ENCODE assay signal across 9 cellular contexts in the genomic region with DNA sequence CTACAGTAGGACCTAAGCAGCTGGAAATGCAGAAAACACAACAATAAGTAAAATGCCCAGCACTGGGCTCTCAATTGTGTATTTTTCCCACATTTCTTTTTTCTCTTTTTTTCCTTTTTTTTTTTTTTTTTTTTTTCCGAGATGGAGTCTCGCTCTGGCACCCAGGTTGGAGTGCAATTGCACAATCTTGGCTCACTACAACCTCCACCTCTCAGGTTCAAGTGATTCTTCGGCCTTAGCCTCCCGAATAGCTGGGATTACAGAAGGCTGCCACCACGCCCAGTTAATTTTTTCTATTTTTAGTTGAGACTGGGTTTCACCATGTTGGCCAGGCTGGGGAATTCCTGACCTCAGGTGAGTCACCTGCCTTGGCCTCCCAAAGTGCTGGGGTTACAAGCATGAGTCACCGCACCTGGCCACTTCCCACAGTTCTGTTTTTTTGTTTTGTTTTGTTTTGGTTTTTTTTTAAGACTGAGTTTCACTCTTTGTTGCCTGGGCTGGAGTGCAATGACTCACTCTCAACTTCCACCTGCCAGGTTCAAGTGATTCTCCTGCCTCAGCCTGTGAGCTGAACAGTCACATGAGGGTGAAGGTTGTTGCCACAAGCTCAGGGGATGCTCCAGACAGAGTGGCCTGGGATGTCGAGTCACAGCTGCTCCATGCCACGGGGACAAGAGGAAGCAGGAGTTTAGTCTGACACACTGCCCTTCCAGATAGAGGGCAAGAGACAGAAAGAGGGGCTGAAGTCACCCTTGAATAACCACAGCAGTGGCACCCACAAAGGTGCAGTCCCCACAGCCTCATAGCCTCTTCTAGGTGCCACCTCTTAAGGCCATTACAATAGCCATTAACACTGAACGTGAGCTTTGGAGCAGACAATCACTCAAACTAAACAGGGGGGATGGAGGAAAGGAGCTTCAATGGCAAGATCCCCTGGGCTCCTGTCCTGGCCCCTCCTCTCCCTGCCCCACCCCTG. TPM values are rescaled to one million over a fixed set of nuclear protein-coding genes. Genes with fewer than 3 reads are reported as not detected.
DNase-seq lines count a peak whose midpoint lies in the region; ATAC-seq, FAIRE-seq and TF ChIP-seq lines count a peak whose summit lies in the region.
"Not testable (repeated sequence)": the region's sequence is repeated elsewhere in the genome, so short reads cannot be mapped to it uniquely, and the experiment has no call there.
"Had no signal": no experiment of that assay in that cellular context is flagged by ENCODE, and none has a peak within 500 bp of the region (broad histone marks: within the 10 kb centered on the region; RNA-seq: fewer than 3 reads in every experiment).

No MANE protein-coding gene starts in this region.

- FAIRE-seq in keratinocyte (lab: Jason Lieb, UNC) = peak; percentile 92

- not testable (repeated sequence) for H3K4me2 ChIP-seq in keratinocyte (ENCODE audit: control insufficient read depth, extremely low read depth, insufficient read depth, low read depth, low read length)

- not testable (repeated sequence) for H3K27me3 ChIP-seq in CD8-positive, alpha-beta memory T cell (ENCODE audit: insufficient read depth, low read length, poor library complexity, severe bottlenecking); keratinocyte (ENCODE audit: control insufficient read depth, extremely low read depth, insufficient read depth, low read length)

- H3K4me1 ChIP-seq in CD8-positive, alpha-beta memory T cell (ENCODE audit: insufficient read depth, low read length) = peaks cover 31% of the 10 kb centered on the region
- peaks cover 22% of the 10 kb centered on the region for H3K4me1 ChIP-seq in keratinocyte (ENCODE audit: control insufficient read depth, extremely low read depth, insufficient read depth, low read length)

- H3K27me3 Mint-ChIP-seq in CD8-positive, alpha-beta memory T cell = not testable (repeated sequence)

- TF ChIP-seq CTCF in keratinocyte (optimal IDR thresholded peaks at IDR 0.05 in 1 of 3, IDR thresholded peaks at IDR 0.05 in 1 of 3, conservative IDR thresholded peaks at IDR 0.05 in 1 of 3; ENCODE audit: extremely low read depth in 1 of 3, insufficient read depth in 2 of 3, low read length in 3 of 3) = not testable (repeated sequence)

- ATAC-seq in GM19397 (IDR thresholded peaks at IDR 0.05; ENCODE audit: unreplicated experiment) = peak; percentile 70
- ATAC-seq in HG03039 (IDR thresholded peaks at IDR 0.05; ENCODE audit: unreplicated experiment) = peak; percentile 52

- H3K9me1 ChIP-seq in keratinocyte (ENCODE audit: control insufficient read depth, extremely low read depth, insufficient read depth, low read length) = not testable (repeated sequence)

- peak overlapping the region in 6 of 7 donors; percentile 46 to 84 (median 59) for H3K4me3 Mint-ChIP-seq in CD8-positive, alpha-beta memory T cell

- not testable (repeated sequence) for H3K27ac ChIP-seq in CD8-positive, alpha-beta memory T cell (ENCODE audit: low read depth, low read length)
- H3K27ac ChIP-seq in keratinocyte (ENCODE audit: control insufficient read depth, insufficient read depth, low read length) = peak overlapping the region; percentile 86

- H3K36me3 ChIP-seq in CD8-positive, alpha-beta memory T cell (ENCODE audit: insufficient read depth, low read length); keratinocyte (ENCODE audit: control insufficient read depth in 2 of 2, extremely low read depth in 1 of 2, insufficient read depth in 2 of 2, low read length in 2 of 2): not testable (repeated sequence)

- POLR2A ChIA-PET in CD8-positive, alpha-beta memory T cell (lab: Charles Lee) = interaction anchor here (0.6 to 1.1 kb wide), 6 partner anchors 10 to 1339 kb away, joined by 3 to 8 read pairs (median 5); a partner anchor contains a TSS

- peak overlapping the region; percentile 81 to 97 (median 90) for H3K27ac Mint-ChIP-seq in CD8-positive, alpha-beta memory T cell

- dilution Hi-C loops in keratinocyte (cut with MboI; ENCODE audit: extremely low pct_ligation_motif_present, low sequenced_read_pairs) = not testable (repeated sequence)

- H4K20me1 ChIP-seq in keratinocyte (ENCODE audit: control insufficient read depth, extremely low read depth, insufficient read depth, low read length) = not testable (repeated sequence)

- not testable (repeated sequence) for H3K4me3 ChIP-seq in CD8-positive, alpha-beta memory T cell (ENCODE audit: low read length); keratinocyte (ENCODE audit: control insufficient read depth in 2 of 3, extremely low read depth in 1 of 3, insufficient read depth in 2 of 3, low read depth in 1 of 3, low read length in 3 of 3)

- H3K9ac ChIP-seq in keratinocyte (ENCODE audit: control insufficient read depth, extremely low read depth, insufficient read depth, low read length) = peak overlapping the region; percentile 50

- H3K36me3 Mint-ChIP-seq in CD8-positive, alpha-beta memory T cell = not testable (repeated sequence)

- not testable (repeated sequence) for H3K79me2 ChIP-seq in keratinocyte (ENCODE audit: control insufficient read depth, insufficient read depth, low read length)

- DNase-seq in CD8-positive, alpha-beta memory T cell = peak; percentile 27 to 93 (median 59)
- DNase-seq in NCI-H1105 (lab: John Stamatoyannopoulos, UW) (peak; percentile 23), T1000 (lab: John Stamatoyannopoulos, UW) (peak; percentile 10), keratinocyte (ENCODE audit: low read depth, low spot score) (peak; percentile 77)
- peak in 3 of 4 experiments; percentile 14 to 54 (median 37) for DNase-seq in activated naive CD4-positive, alpha-beta T cell (lab: John Stamatoyannopoulos, UW)
- peak; percentile 34 to 69 (median 56) for DNase-seq in stimulated activated CD4-positive, alpha-beta T cell treated with anti-CD3 and anti-CD28 coated beads, TNF-alpha, amount 100 ng/mL, for 1 hour (ENCODE audit: low read depth in 3 of 3, low spot score in 1 of 3)

- not testable (repeated sequence) for H2AFZ ChIP-seq in keratinocyte (ENCODE audit: control insufficient read depth, low read length)

- H3K9me3 ChIP-seq in CD8-positive, alpha-beta memory T cell (ENCODE audit: low read length); keratinocyte (ENCODE audit: control insufficient read depth, low read depth, low read length): not testable (repeated sequence)

- not testable (repeated sequence) for H3K9me3 Mint-ChIP-seq in CD8-positive, alpha-beta memory T cell

- H3K4me1 Mint-ChIP-seq in CD8-positive, alpha-beta memory T cell = peaks cover 57 to 73% (median 63%) of the 10 kb centered on the region in 3 donors

- CTCF ChIA-PET in CD8-positive, alpha-beta memory T cell (lab: Charles Lee) = interaction anchor here (0.7 to 6.2 kb wide), 8 partner anchors 11 to 133 kb away, joined by 3 to 33 read pairs (median 4); a partner anchor contains a TSS

RNA-seq across cellular contexts. Expression of a gene that starts 2.9 kb away (rescaled TPM):
- 1 to 10 TPM; 6.7 to 7.3 TPM for total RNA-seq in CD8-positive, alpha-beta memory T cell
- 0.55 TPM for polyA plus RNA-seq in CD8-positive, alpha-beta memory T cell
- polyA plus RNA-seq in keratinocyte = 1.5 to 4.9 TPM (median 3.4 TPM) in 3 replicates
- polyA plus RNA-seq in keratinocyte (2011; ENCODE audit: low read depth) = 1.6 TPM
- 1.5 and 1.8 TPM in 2 replicates for polyA plus RNA-seq in keratinocyte (2011; cell fraction: cytosol; rRNA removed)
- 1.7 and 2.3 TPM in 2 replicates for polyA plus RNA-seq in keratinocyte (2011; cell fraction: nucleus; rRNA removed)
- polyA plus RNA-seq in keratinocyte (2012; ENCODE audit: low replicate concordance) = 1.7 and 4.8 TPM in 2 replicates
- 2.0 to 3.7 TPM (median 2.8 TPM) in 3 replicates for polyA minus RNA-seq in keratinocyte
- not detected for polyA minus RNA-seq in keratinocyte (2011; cell fraction: cytosol; rRNA and poly(A)+ RNA removed)
- 0.39 and 0.84 TPM in 2 replicates for polyA minus RNA-seq in keratinocyte (2011; cell fraction: nucleus; rRNA and poly(A)+ RNA removed)

RNA-seq across cellular contexts. Expression of a gene that starts 27.7 kb away (rescaled TPM):
- total RNA-seq in CD8-positive, alpha-beta memory T cell = not detected
- not detected for polyA plus RNA-seq in CD8-positive, alpha-beta memory T cell
- 0.48 to 0.50 TPM in 2 of 3 replicates, not detected in the other for polyA plus RNA-seq in keratinocyte
- polyA plus RNA-seq in keratinocyte (2011; ENCODE audit: low read depth) = 0.52 TPM
- polyA plus RNA-seq in keratinocyte (2011; cell fraction: cytosol; rRNA removed) = 0.10 and 0.43 TPM in 2 replicates
- polyA plus RNA-seq in keratinocyte (2011; cell fraction: nucleus; rRNA removed) = 0.81 and 1.2 TPM in 2 replicates
- 1.2 TPM in 1 of 2 replicates, not detected in the other for polyA plus RNA-seq in keratinocyte (2012; ENCODE audit: low replicate concordance)
- not detected in 3 replicates for polyA minus RNA-seq in keratinocyte
- not detected for polyA minus RNA-seq in keratinocyte (2011; cell fraction: cytosol; rRNA and poly(A)+ RNA removed)
- polyA minus RNA-seq in keratinocyte (2011; cell fraction: nucleus; rRNA and poly(A)+ RNA removed) = 0.42 TPM in 1 of 2 replicates, not detected in the other
- total RNA-seq: ascending aorta had no signal

RNA-seq across cellular contexts. Expression of a gene that starts 29.0 kb away (rescaled TPM):
- 100 to 1,000 TPM; 133 to 138 TPM for total RNA-seq in CD8-positive, alpha-beta memory T cell
- 255 TPM for polyA plus RNA-seq in CD8-positive, alpha-beta memory T cell
- polyA plus RNA-seq in keratinocyte = 25.6 to 54.9 TPM (median 34.7 TPM) in 3 replicates
- 14.9 TPM for polyA plus RNA-seq in keratinocyte (2011; ENCODE audit: low read depth)
- polyA plus RNA-seq in keratinocyte (2011; cell fraction: cytosol; rRNA removed) = 33.9 and 37.1 TPM in 2 replicates
- 28.1 and 30.6 TPM in 2 replicates for polyA plus RNA-seq in keratinocyte (2011; cell fraction: nucleus; rRNA removed)
- 45.9 and 93.0 TPM in 2 replicates for polyA plus RNA-seq in keratinocyte (2012; ENCODE audit: low replicate concordance)
- 41.9 to 47.8 TPM (median 42.0 TPM) in 3 replicates for polyA minus RNA-seq in keratinocyte
- 55.8 TPM for polyA minus RNA-seq in keratinocyte (2011; cell fraction: cytosol; rRNA and poly(A)+ RNA removed)
- polyA minus RNA-seq in keratinocyte (2011; cell fraction: nucleus; rRNA and poly(A)+ RNA removed) = 11.8 and 14.7 TPM in 2 replicates

RNA-seq across cellular contexts. Expression of a gene that starts 35.9 kb away (rescaled TPM):
- total RNA-seq in CD8-positive, alpha-beta memory T cell = 10 to 100 TPM; 40.8 to 41.3 TPM
- 20.1 TPM for polyA plus RNA-seq in CD8-positive, alpha-beta memory T cell
- polyA plus RNA-seq in keratinocyte = 0.13 to 0.31 TPM (median 0.24 TPM) in 3 replicates
- polyA plus RNA-seq in keratinocyte (2011; ENCODE audit: low read depth) = 0.25 TPM
- not detected in 2 replicates for polyA plus RNA-seq in keratinocyte (2011; cell fraction: cytosol; rRNA removed)
- 0.25 and 1.2 TPM in 2 replicates for polyA plus RNA-seq in keratinocyte (2011; cell fraction: nucleus; rRNA removed)
- polyA plus RNA-seq in keratinocyte (2012; ENCODE audit: low replicate concordance) = 0.33 and 0.42 TPM in 2 replicates
- 0.10 TPM in 1 of 3 replicates, not detected in the others for polyA minus RNA-seq in keratinocyte
- polyA minus RNA-seq in keratinocyte (2011; cell fraction: cytosol; rRNA and poly(A)+ RNA removed) = not detected
- polyA minus RNA-seq in keratinocyte (2011; cell fraction: nucleus; rRNA and poly(A)+ RNA removed) = not detected in 2 replicates

RNA-seq across cellular contexts. Expression of a gene that starts 55.6 kb away (rescaled TPM):
- 10 to 100 TPM; 28.4 to 30.1 TPM for total RNA-seq in CD8-positive, alpha-beta memory T cell
- 20.5 TPM for polyA plus RNA-seq in CD8-positive, alpha-beta memory T cell
- 6.9 to 9.8 TPM (median 7.9 TPM) in 3 replicates for polyA plus RNA-seq in keratinocyte
- 1.9 TPM for polyA plus RNA-seq in keratinocyte (2011; ENCODE audit: low read depth)
- 6.3 and 7.3 TPM in 2 replicates for polyA plus RNA-seq in keratinocyte (2011; cell fraction: cytosol; rRNA removed)
- 6.3 and 7.2 TPM in 2 replicates for polyA plus RNA-seq in keratinocyte (2011; cell fraction: nucleus; rRNA removed)
- 1.1 and 11.8 TPM in 2 replicates for polyA plus RNA-seq in keratinocyte (2012; ENCODE audit: low replicate concordance)
- polyA minus RNA-seq in keratinocyte = 6.1 to 12.0 TPM (median 6.3 TPM) in 3 replicates
- 1.5 TPM for polyA minus RNA-seq in keratinocyte (2011; cell fraction: cytosol; rRNA and poly(A)+ RNA removed)
- polyA minus RNA-seq in keratinocyte (2011; cell fraction: nucleus; rRNA and poly(A)+ RNA removed) = 3.9 and 6.8 TPM in 2 replicates

Comparison
In these comparisons a context has a peak if more than half of its experiments do, and no peak if none do; other contexts are left out.
1. DNase-seq: peak in every context shown above with its lines; median percentile 77 in keratinocyte; 59 in CD8-positive, alpha-beta memory T cell; 56 in stimulated activated CD4-positive, alpha-beta T cell treated with anti-CD3 and anti-CD28 coated beads, TNF-alpha, amount 100 ng/mL, for 1 hour; 37 in activated naive CD4-positive, alpha-beta T cell; 23 in NCI-H1105; 10 in T1000.